In genomic region chr2:156852210-156852609, GRCh38 we compare ENCODE assay signal across 15 cellular contexts.
DNase-seq lines count a peak whose midpoint lies in the region; ATAC-seq and TF ChIP-seq lines count a peak whose summit lies in the region.
"Had no signal": no experiment of that assay in that cellular context is flagged by ENCODE, and none has a peak within 500 bp of the region (broad histone marks: within the 10 kb centered on the region; RNA-seq: fewer than 3 reads in every experiment).

No MANE protein-coding gene starts in this region.

- H3K27ac Mint-ChIP-seq in GM23338: no peak overlapping the region
- H3K27ac Mint-ChIP-seq: B cell; CD8-positive, alpha-beta T cell had no signal

- TF ChIP-seq CTCF in GM23338 (conservative IDR thresholded peaks at IDR 0.05; ENCODE audit: low read depth in 2 of 2) (no peak), lung (IDR thresholded peaks at IDR 0.05; ENCODE audit: control extremely low read depth, extremely low read depth) (no peak), A673 (conservative IDR thresholded peaks at IDR 0.05; ENCODE audit: low read depth, low read length) (no peak)

- no peaks in the 10 kb centered on the region for H3K9me3 ChIP-seq in lung (ENCODE audit: control insufficient read depth in 2 of 2, insufficient read depth in 1 of 2, low read length in 1 of 2)
- H3K9me3 ChIP-seq in MG63: no peaks in the 10 kb centered on the region
- no peaks in the 10 kb centered on the region for H3K9me3 ChIP-seq in A673 (ENCODE audit: low read depth, low read length, poor library complexity, severe bottlenecking)
- H3K9me3 ChIP-seq: BLaER1 treated with 17β-estradiol and CSF1 and Interleukin-3, amounts not matched to agents 10 nM and 100 nM; HAP-1 had no signal

- no peak overlapping the region for H3K4me3 Mint-ChIP-seq in GM23338
- H3K4me3 Mint-ChIP-seq: B cell; CD8-positive, alpha-beta T cell had no signal

- H3K36me3 Mint-ChIP-seq in GM23338 (ENCODE audit: low read depth): no peaks in the 10 kb centered on the region; the same call in 2 of the 3 replicates
- H3K36me3 Mint-ChIP-seq: CD8-positive, alpha-beta T cell had no signal

- intact Hi-C loops in A673 (cut with micrococcal nuclease; ENCODE audit: unreplicated experiment): no loop called here

- no TSS peak for BruUV-seq in A673 (replicated peaks; lab: Mats Ljungman, UMichigan)

- no peaks in the 10 kb centered on the region for H3K4me1 Mint-ChIP-seq in GM23338
- H3K4me1 Mint-ChIP-seq: B cell had no signal

- H3K9me2 ChIP-seq in GM23338 (ENCODE audit: insufficient read depth): peaks cover 10% of the 10 kb centered on the region; the same call in 1 of the 2 replicates

- no peaks in the 10 kb centered on the region for H3K9me3 Mint-ChIP-seq in GM23338
- H3K9me3 Mint-ChIP-seq: CD8-positive, alpha-beta T cell had no signal

- no peaks in the 10 kb centered on the region for H4K20me1 ChIP-seq in GM23338 (replicated peaks; ENCODE audit: insufficient read depth)
- H4K20me1 ChIP-seq: BLaER1 treated with 17β-estradiol and CSF1 and Interleukin-3, amounts not matched to agents 10 nM and 100 nM had no signal

- H3K4me1 ChIP-seq in GM23338 (ENCODE audit: insufficient read depth) (no peaks in the 10 kb centered on the region), lung (ENCODE audit: control insufficient read depth in 2 of 2, insufficient read depth in 2 of 2, low read length in 2 of 2) (no peaks in the 10 kb centered on the region), A673 (ENCODE audit: insufficient read depth, low read length, poor library complexity, severe bottlenecking) (no peaks in the 10 kb centered on the region)
- H3K4me1 ChIP-seq: BLaER1 treated with 17β-estradiol and CSF1 and Interleukin-3, amounts not matched to agents 10 nM and 100 nM; HAP-1 had no signal

- CTCF ChIA-PET in A673 (lab: Charles Lee): no interaction called here

- ATAC-seq in GM23338: no peak
- peak; percentile 27 for ATAC-seq in lung (ENCODE audit: insufficient read depth, low FRiP score)
- ATAC-seq: CD8-positive, alpha-beta T cell had no signal

- no peaks in the 10 kb centered on the region for H3K36me3 ChIP-seq in GM23338 (ENCODE audit: insufficient read depth)
- no peaks in the 10 kb centered on the region for H3K36me3 ChIP-seq in lung (ENCODE audit: control insufficient read depth in 2 of 2, insufficient read depth in 2 of 2, low read length in 2 of 2)
- no peaks in the 10 kb centered on the region for H3K36me3 ChIP-seq in MG63
- no peaks in the 10 kb centered on the region for H3K36me3 ChIP-seq in A673 (ENCODE audit: insufficient read depth, low read length, poor library complexity, severe bottlenecking)
- H3K36me3 ChIP-seq: BLaER1 treated with 17β-estradiol and CSF1 and Interleukin-3, amounts not matched to agents 10 nM and 100 nM; HAP-1 had no signal

- no peaks in the 10 kb centered on the region for H3K27me3 Mint-ChIP-seq in GM23338 (ENCODE audit: insufficient read depth, low read depth, poor library complexity)
- H3K27me3 Mint-ChIP-seq: B cell had no signal

- no peaks in the 10 kb centered on the region for H3K27me3 ChIP-seq in GM23338 (ENCODE audit: insufficient read depth)
- no peaks in the 10 kb centered on the region for H3K27me3 ChIP-seq in lung (ENCODE audit: control insufficient read depth, insufficient read depth)
- H3K27me3 ChIP-seq in MG63: no peaks in the 10 kb centered on the region
- H3K27me3 ChIP-seq in A673 (replicated peaks; ENCODE audit: insufficient read depth, low read depth, low read length, poor library complexity): no peaks in the 10 kb centered on the region
- H3K27me3 ChIP-seq: BLaER1 treated with 17β-estradiol and CSF1 and Interleukin-3, amounts not matched to agents 10 nM and 100 nM had no signal

- H3K4me3 ChIP-seq in GM23338: no peak overlapping the region
- H3K4me3 ChIP-seq in lung: no peak overlapping the region
- H3K4me3 ChIP-seq in MG63: no peak overlapping the region
- H3K4me3 ChIP-seq in A673 (ENCODE audit: low read depth, low read length, poor library complexity, severe bottlenecking): no peak overlapping the region
- H3K4me3 ChIP-seq: BLaER1 treated with 17β-estradiol and CSF1 and Interleukin-3, amounts not matched to agents 10 nM and 100 nM; HAP-1 had no signal

- 73 to 81% methylated on average over 4 of the region's 4 CpGs for WGBS in lung, 2 donors

- H2AFZ ChIP-seq in GM23338: peak overlapping the region; percentile 45; the same call in 1 of the 2 replicates

- POLR2A ChIA-PET in A673 (lab: Charles Lee; ENCODE audit: low non-redundant PET): no interaction called here

- H3K27ac ChIP-seq in GM23338 (ENCODE audit: low read depth): no peak overlapping the region
- H3K27ac ChIP-seq in epithelial cell of prostate: peak overlapping the region; percentile 39
- peak overlapping the region in 1 of 2 donors; percentile 56 for H3K27ac ChIP-seq in lung (ENCODE audit: low read depth in 1 of 2, low read length in 1 of 2)
- no peak overlapping the region for H3K27ac ChIP-seq in A673 (ENCODE audit: low read depth, low read length, poor library complexity, severe bottlenecking)
- H3K27ac ChIP-seq: BLaER1 treated with 17β-estradiol and CSF1 and Interleukin-3, amounts not matched to agents 10 nM and 100 nM had no signal

- no peaks in the 10 kb centered on the region for H3K79me2 ChIP-seq in GM23338 (replicated peaks; ENCODE audit: insufficient read depth)

- no peaks in the 10 kb centered on the region for H3F3A ChIP-seq in GM23338 (replicated peaks; ENCODE audit: low read depth)

- DNase-seq in DMS79 (lab: John Stamatoyannopoulos, UW): peak; percentile 1
- DNase-seq in DMS79 treated with DMSO at 0.1 percent for 48 hours (lab: John Stamatoyannopoulos, UW): no peak
- no peak for DNase-seq in GM23338 (ENCODE audit: low spot score)
- no peak for DNase-seq in epithelial cell of prostate (ENCODE audit: low read depth, low spot score)
- peak; percentile 29 for DNase-seq in lung (ENCODE audit: low spot score)
- no peak for DNase-seq in MG63
- no peak for DNase-seq in hepatic stellate cell (ENCODE audit: low spot score)
- no peak for DNase-seq in A673 (ENCODE audit: low spot score)
- DNase-seq: 8988T; Calu3; CD8-positive, alpha-beta T cell; GF-D8 had no signal

- H3K4me2 ChIP-seq in GM23338: no peak overlapping the region
- H3K4me2 ChIP-seq: BLaER1 treated with 17β-estradiol and CSF1 and Interleukin-3, amounts not matched to agents 10 nM and 100 nM had no signal

TF ChIP-seq in GM23338, 12 proteins besides CTCF, POLR2A, EP300 and RAD21 (continues in another document):
- TF ChIP-seq JUNB (IDR thresholded peaks at IDR 0.05; ENCODE audit: unreplicated experiment): no peak
- no peak for TF ChIP-seq ETS1 (IDR thresholded peaks at IDR 0.05)
- TF ChIP-seq NANOG (IDR thresholded peaks at IDR 0.05; ENCODE audit: borderline replicate concordance): no peak
- no peak for TF ChIP-seq ZNF331 (CRISPR knock-in tag; IDR thresholded peaks at IDR 0.05; ENCODE audit: low read depth)
- TF ChIP-seq, protein P1, sequence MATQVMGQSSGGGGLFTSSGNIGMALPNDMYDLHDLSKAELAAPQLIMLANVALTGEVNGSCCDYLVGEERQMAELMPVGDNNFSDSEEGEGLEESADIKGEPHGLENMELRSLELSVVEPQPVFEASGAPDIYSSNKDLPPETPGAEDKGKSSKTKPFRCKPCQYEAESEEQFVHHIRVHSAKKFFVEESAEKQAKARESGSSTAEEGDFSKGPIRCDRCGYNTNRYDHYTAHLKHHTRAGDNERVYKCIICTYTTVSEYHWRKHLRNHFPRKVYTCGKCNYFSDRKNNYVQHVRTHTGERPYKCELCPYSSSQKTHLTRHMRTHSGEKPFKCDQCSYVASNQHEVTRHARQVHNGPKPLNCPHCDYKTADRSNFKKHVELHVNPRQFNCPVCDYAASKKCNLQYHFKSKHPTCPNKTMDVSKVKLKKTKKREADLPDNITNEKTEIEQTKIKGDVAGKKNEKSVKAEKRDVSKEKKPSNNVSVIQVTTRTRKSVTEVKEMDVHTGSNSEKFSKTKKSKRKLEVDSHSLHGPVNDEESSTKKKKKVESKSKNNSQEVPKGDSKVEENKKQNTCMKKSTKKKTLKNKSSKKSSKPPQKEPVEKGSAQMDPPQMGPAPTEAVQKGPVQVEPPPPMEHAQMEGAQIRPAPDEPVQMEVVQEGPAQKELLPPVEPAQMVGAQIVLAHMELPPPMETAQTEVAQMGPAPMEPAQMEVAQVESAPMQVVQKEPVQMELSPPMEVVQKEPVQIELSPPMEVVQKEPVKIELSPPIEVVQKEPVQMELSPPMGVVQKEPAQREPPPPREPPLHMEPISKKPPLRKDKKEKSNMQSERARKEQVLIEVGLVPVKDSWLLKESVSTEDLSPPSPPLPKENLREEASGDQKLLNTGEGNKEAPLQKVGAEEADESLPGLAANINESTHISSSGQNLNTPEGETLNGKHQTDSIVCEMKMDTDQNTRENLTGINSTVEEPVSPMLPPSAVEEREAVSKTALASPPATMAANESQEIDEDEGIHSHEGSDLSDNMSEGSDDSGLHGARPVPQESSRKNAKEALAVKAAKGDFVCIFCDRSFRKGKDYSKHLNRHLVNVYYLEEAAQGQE (IDR thresholded peaks at IDR 0.05; ENCODE audit: unreplicated experiment): no peak
- no peak for TF ChIP-seq POLR2AphosphoS5 (IDR thresholded peaks at IDR 0.05; ENCODE audit: low read depth)

Comparison
In these comparisons a context has a peak if more than half of its experiments do, and no peak if none do; other contexts are left out.
1. DNase-seq: peak in DMS79 (single experiment) and lung (single experiment); none in DMS79 treated with DMSO at 0.1 percent for 48 hours (single experiment), GM23338 (single experiment), epithelial cell of prostate (single experiment), MG63 (single experiment), hepatic stellate cell (single experiment) and A673 (single experiment).